8 cellular contexts compared by ENCODE assay signal in genomic region chr13:23578411-23579071, GRCh38. TPM values are rescaled to one million over a fixed set of nuclear protein-coding genes. Genes with fewer than 3 reads are reported as not detected.
DNase-seq lines count a peak whose midpoint lies in the region; ATAC-seq, FAIRE-seq and TF ChIP-seq lines count a peak whose summit lies in the region.

No MANE protein-coding gene starts in this region.

- SMC1A ChIA-PET in GM12878 (lab: Charles Lee; ENCODE audit: uncharacterized antibody, unreplicated experiment) = interaction anchor here (0.9 to 1.0 kb wide), 2 partner anchors 189 to 251 kb away, joined by 3 read pairs; no protein-coding TSS in a partner anchor

- peak; percentile 60; the same call in 1 of the 2 replicates for TF ChIP-seq RAD21 in GM12878 (IDR thresholded peaks at IDR 0.05; ENCODE audit: insufficient read depth, low read depth, low read length)

- peak overlapping the region; percentile 84 for H3K9ac ChIP-seq in GM12878 (ENCODE audit: control insufficient read depth, insufficient read depth, low read length)

- H3K4me1 Mint-ChIP-seq in GM23338 = peaks cover 10% of the 10 kb centered on the region

- peaks cover 27% of the 10 kb centered on the region for H3K27me3 Mint-ChIP-seq in GM23338 (ENCODE audit: insufficient read depth, low read depth, poor library complexity)

- H3K36me3 ChIP-seq in GM23338 (ENCODE audit: insufficient read depth) (no peaks in the 10 kb centered on the region), GM12878 (ENCODE audit: control insufficient read depth in 2 of 2, insufficient read depth in 2 of 2, low read length in 1 of 2) (peaks cover 0 to 4% of the 10 kb centered on the region in 2 experiments; a peak in 1 of 4 replicates)

- peaks cover 42% of the 10 kb centered on the region for H3K27me3 ChIP-seq in GM23338 (ENCODE audit: insufficient read depth)
- H3K27me3 ChIP-seq in GM12878 (replicated peaks in 1 of 2; ENCODE audit: control insufficient read depth in 2 of 2, insufficient read depth in 2 of 2, low read length in 1 of 2) = no peaks in the 10 kb centered on the region

- no peak overlapping the region for H3K27ac ChIP-seq in GM23338 (ENCODE audit: low read depth)
- peak overlapping the region; percentile 92 for H3K27ac ChIP-seq in GM12878 (ENCODE audit: control insufficient read depth, insufficient read depth)
- H3K27ac ChIP-seq in skin epidermis = peak overlapping the region; percentile 27 to 92 (median 83)

- H3K9me3 ChIP-seq in GM12878 (replicated peaks; ENCODE audit: control insufficient read depth, insufficient read depth, low read length) (no peaks in the 10 kb centered on the region; the same call in 2 of the 3 replicates), iPS-18c (ENCODE audit: control insufficient read depth, insufficient read depth, low read length) (no peaks in the 10 kb centered on the region)

- H3K9me3 Mint-ChIP-seq in GM23338 = no peaks in the 10 kb centered on the region; the same call in 2 of the 3 replicates

- no peak overlapping the region for H3K27ac Mint-ChIP-seq in GM23338

- peak overlapping the region; percentile 43 for H2AFZ ChIP-seq in GM23338
- peak overlapping the region; percentile 71 for H2AFZ ChIP-seq in GM12878 (ENCODE audit: control insufficient read depth, low read depth, low read length)

- BruUV-seq in GM12878 (replicated peaks; lab: Mats Ljungman, UMichigan) = TSS peak; percentile 87

- H3K79me2 ChIP-seq in GM23338 (replicated peaks; ENCODE audit: insufficient read depth) (no peaks in the 10 kb centered on the region), GM12878 (ENCODE audit: control insufficient read depth, insufficient read depth, low read length) (peaks cover 85% of the 10 kb centered on the region)

- peak overlapping the region; percentile 77 for H3K4me3 ChIP-seq in GM23338
- peak overlapping the region; percentile 67 for H3K4me3 ChIP-seq in LNCaP clone FGC (ENCODE audit: low read depth, low read length)
- peak overlapping the region; percentile 86 for H3K4me3 ChIP-seq in GM12878
- H3K4me3 ChIP-seq in iPS-18c (ENCODE audit: insufficient read depth, low read depth, low read length) = peak overlapping the region; percentile 82
- peak overlapping the region; percentile 57 to 94 (median 68) for H3K4me3 ChIP-seq in skin epidermis

- ATAC-seq in GM23338 (peak; percentile 78), GM12878 (peak; percentile 81)

- CTCF ChIA-PET in GM12878 (lab: Yijun Ruan, JAX) = interaction anchor here (0.7 to 1.7 kb wide), 7 partner anchors 9 to 431 kb away, joined by 3 to 8 read pairs (median 4); partner anchors contain the start of gene MIPEP

- FAIRE-seq in GM12878 (lab: Jason Lieb, UNC) = no peak

- POLR2A ChIA-PET in GM12878 (lab: Charles Lee) = no interaction called here

- intact Hi-C loops in GM12878 (cut with micrococcal nuclease; ENCODE audit: unreplicated experiment) = loop anchor here (2.0 to 10.0 kb wide), 5 partner anchors 39 to 309 kb away; partner anchors contain the start of gene MIPEP

- no peaks in the 10 kb centered on the region for H3K36me3 Mint-ChIP-seq in GM23338 (ENCODE audit: low read depth)

- H3K4me1 ChIP-seq in GM23338 (ENCODE audit: insufficient read depth) (peaks cover 14% of the 10 kb centered on the region), GM12878 (ENCODE audit: control insufficient read depth, insufficient read depth, low read length) (peaks cover 17% of the 10 kb centered on the region)

- H4K20me1 ChIP-seq in GM23338 (replicated peaks; ENCODE audit: insufficient read depth) = no peaks in the 10 kb centered on the region
- H4K20me1 ChIP-seq in GM12878 (ENCODE audit: control insufficient read depth, insufficient read depth) = no peaks in the 10 kb centered on the region

- TF ChIP-seq EP300 in GM12878 (IDR thresholded peaks at IDR 0.05; ENCODE audit: borderline replicate concordance in 1 of 2, control insufficient read depth in 1 of 2, low read depth in 2 of 2, low read length in 2 of 2) = no peak

- H3K4me3 Mint-ChIP-seq in GM23338 = peak overlapping the region; percentile 74

- TF ChIP-seq CTCF in GM23338 (conservative IDR thresholded peaks at IDR 0.05; ENCODE audit: low read depth in 2 of 2) (peak; percentile 50 to 67), LNCaP clone FGC (IDR thresholded peaks at IDR 0.05; ENCODE audit: control insufficient read depth, extremely low read depth, insufficient read depth) (peak; percentile 60), GM12878 (IDR thresholded peaks at IDR 0.05 in 2 of 3, conservative IDR thresholded peaks at IDR 0.05 in 1 of 3; ENCODE audit: control insufficient read depth in 2 of 3, extremely low read depth in 1 of 3, insufficient read depth in 1 of 3, low read depth in 3 of 3, low read length in 3 of 3) (peak; percentile 60 to 78 (median 75))

- H3F3A ChIP-seq in GM23338 (replicated peaks; ENCODE audit: low read depth) = no peaks in the 10 kb centered on the region

- H3K4me2 ChIP-seq in GM23338 (peak overlapping the region; percentile 87), GM12878 (ENCODE audit: control insufficient read depth, insufficient read depth) (peak overlapping the region; percentile 77)

- 9% methylated on average over 40 of the region's 42 CpGs for WGBS in GM12878 (ENCODE audit: insufficient coverage, insufficient replicate concordance, low lambda C conversion rate, missing lambda C conversion rate)

- no peaks in the 10 kb centered on the region for H3K9me2 ChIP-seq in GM23338 (ENCODE audit: insufficient read depth)

- RAD21 ChIA-PET in GM12878 (lab: Charles Lee; ENCODE audit: unreplicated experiment) = interaction anchor here (0.8 kb wide), 1 partner anchor 17 kb away, joined by 3 read pairs; no protein-coding TSS in a partner anchor

- DNase-seq in GF-D8 (lab: John Stamatoyannopoulos, UW) (peak; percentile 13), GM23338 (ENCODE audit: low spot score) (peak; percentile 74), LNCaP clone FGC (ENCODE audit: low read depth) (no peak), T-helper 22 cell (ENCODE audit: low read depth) (peak; percentile 39), GM12878 (ENCODE audit: low read depth, low spot score) (no peak), NCI-H128 (lab: John Stamatoyannopoulos, UW; ENCODE audit: unreplicated experiment) (no peak)

- in situ Hi-C loops in GM12878 (cut with MboI) = no loop called here

- no peak; the same call in 1 of the 2 replicates for TF ChIP-seq POLR2A in GM12878 (IDR thresholded peaks at IDR 0.05; ENCODE audit: low read depth, low read length)

TF ChIP-seq in GM12878, 131 proteins besides CTCF, POLR2A, EP300 and RAD21 (continues in another document):
- TF ChIP-seq CEBPZ (IDR thresholded peaks at IDR 0.05; ENCODE audit: low read depth, low read length) (no peak), CBFB (IDR thresholded peaks at IDR 0.05; ENCODE audit: low read depth) (no peak), PML (IDR thresholded peaks at IDR 0.05; ENCODE audit: low read length) (no peak), CHD1 (IDR thresholded peaks at IDR 0.05; ENCODE audit: low read depth, low read length) (no peak)

RNA-seq across cellular contexts. Expression of gene TNFRSF19, which starts 8.3 kb away (rescaled TPM):
- total RNA-seq in GM23338 (2014; rRNA removed; shearing (Covaris generic)) = 0.35 and 0.93 TPM in 2 replicates
- polyA plus RNA-seq in GM23338 (2016; fragmentation: Nextera tagmentation; extraction: Ambion mirVana) (0.21 and 0.24 TPM in 2 replicates), GM12878 (2011; rRNA removed) (26.3 and 37.7 TPM in 2 replicates), GM12878 (2014; fragmentation: Illumina TruSeq; extraction: Trizol) (43.3 and 52.1 TPM in 2 replicates), GM12878 (2014; fragmentation: Nextera tagmentation; extraction: Ambion mirVana) (10 to 100 TPM; 16.4 to 17.4 TPM), GM12878 (2014; rRNA removed) (32.5 and 36.4 TPM in 2 replicates), GM12878 (2016; fragmentation: Nextera tagmentation; extraction: Ambion mirVana) (10 to 100 TPM; 44.1 to 46.2 TPM)
- 34.1 and 37.8 TPM in 2 replicates for total RNA-seq in GM12878 (2013; cell fraction: nucleolus; rRNA removed)
- total RNA-seq in GM12878 (2014; rRNA removed) (29.8 and 35.1 TPM in 2 replicates), GM12878 (2014; rRNA removed; fragmentation: Illumina TruSeq; extraction: Trizol) (34.3 and 34.4 TPM in 2 replicates), GM12878 (2021) (40.5 and 41.4 TPM in 2 replicates)
- polyA plus RNA-seq in GM12878 (2011; ENCODE audit: low read depth) = 26.7 TPM
- polyA plus RNA-seq in GM12878 (2011; cell fraction: cytosol; rRNA removed) = 17.5 and 18.5 TPM in 2 replicates
- 24.6 and 30.7 TPM in 2 replicates for polyA plus RNA-seq in GM12878 (2011; cell fraction: nucleus; rRNA removed)
- 30.9 and 49.8 TPM in 2 replicates for polyA plus RNA-seq in GM12878 (2012)
- polyA minus RNA-seq in GM12878 (2011; rRNA and poly(A)+ RNA removed) = 25.6 and 35.8 TPM in 2 replicates
- 8.7 and 9.7 TPM in 2 replicates for polyA minus RNA-seq in GM12878 (2011; cell fraction: cytosol; rRNA and poly(A)+ RNA removed)
- 14.4 and 16.5 TPM in 2 replicates for polyA minus RNA-seq in GM12878 (2011; cell fraction: nucleus; rRNA and poly(A)+ RNA removed)

Comparison
In these comparisons a context has a peak if more than half of its experiments do, and no peak if none do; other contexts are left out.
1. DNase-seq: peak in GF-D8 (single experiment), GM23338 (single experiment) and T-helper 22 cell (single experiment); none in LNCaP clone FGC (single experiment), GM12878 (single experiment) and NCI-H128 (single experiment).
2. RNA of gene TNFRSF19, which starts 8.3 kb away (total RNA-seq): 29.8 to 41.4 TPM in GM12878; 0.35 to 0.93 TPM in GM23338; every median in the first group is over 10 times any median in the second.
3. Peak in every context shown above with its lines, with median percentiles within 50 percentile points of each other: H3K4me3 ChIP-seq and CTCF ChIP-seq.